Comparison of ENCODE assay signal across 8 cellular contexts in the genomic region with DNA sequence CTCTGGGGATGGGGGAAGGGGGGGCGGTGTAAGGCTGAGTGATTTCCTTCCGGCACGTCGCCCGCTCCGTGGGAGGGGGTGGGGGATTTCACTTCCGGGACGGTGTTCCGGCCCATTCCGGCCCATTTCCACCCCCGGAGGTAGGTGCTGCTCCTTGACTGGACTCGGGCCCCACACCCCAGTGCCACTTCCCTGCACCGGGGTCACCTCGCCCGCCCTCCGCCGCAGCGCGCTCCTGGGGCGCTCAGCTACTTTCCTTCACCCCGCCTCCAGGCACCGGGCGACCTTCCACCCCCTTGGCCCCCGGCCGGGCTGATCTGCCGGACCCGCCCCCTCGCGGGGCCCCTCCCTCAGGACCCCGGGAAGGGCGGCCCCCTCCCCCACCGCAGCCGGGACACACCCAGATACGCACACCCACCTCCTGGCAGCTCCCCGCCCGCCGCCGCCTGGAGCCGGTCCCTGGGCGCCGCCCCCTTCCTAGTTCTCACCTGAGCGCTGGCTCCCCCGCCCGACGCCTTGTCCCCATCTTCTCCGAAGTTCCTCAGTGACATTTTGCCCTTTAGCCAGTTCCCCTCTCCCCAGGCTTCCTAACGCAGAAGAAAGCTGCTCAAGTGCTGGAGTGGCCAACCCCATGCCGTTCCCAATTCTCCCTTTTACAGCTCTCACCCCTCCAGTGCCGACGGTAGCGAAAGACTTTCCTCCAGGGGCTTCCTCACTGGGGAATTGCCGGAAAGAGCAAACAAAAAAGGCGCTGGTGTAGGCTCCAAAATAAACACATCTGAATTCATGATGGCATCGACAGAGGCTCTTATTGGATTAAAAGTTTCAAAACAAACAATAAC. TPM values are rescaled to one million over a fixed set of nuclear protein-coding genes. Genes with fewer than 3 reads are reported as not detected.
DNase-seq lines count a peak whose midpoint lies in the region; ATAC-seq, FAIRE-seq and TF ChIP-seq lines count a peak whose summit lies in the region.

A gene with protein sequence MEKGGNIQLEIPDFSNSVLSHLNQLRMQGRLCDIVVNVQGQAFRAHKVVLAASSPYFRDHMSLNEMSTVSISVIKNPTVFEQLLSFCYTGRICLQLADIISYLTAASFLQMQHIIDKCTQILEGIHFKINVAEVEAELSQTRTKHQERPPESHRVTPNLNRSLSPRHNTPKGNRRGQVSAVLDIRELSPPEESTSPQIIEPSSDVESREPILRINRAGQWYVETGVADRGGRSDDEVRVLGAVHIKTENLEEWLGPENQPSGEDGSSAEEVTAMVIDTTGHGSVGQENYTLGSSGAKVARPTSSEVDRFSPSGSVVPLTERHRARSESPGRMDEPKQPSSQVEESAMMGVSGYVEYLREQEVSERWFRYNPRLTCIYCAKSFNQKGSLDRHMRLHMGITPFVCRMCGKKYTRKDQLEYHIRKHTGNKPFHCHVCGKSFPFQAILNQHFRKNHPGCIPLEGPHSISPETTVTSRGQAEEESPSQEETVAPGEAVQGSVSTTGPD (plus strand): TSS at position 115 of the 842 bp plus-strand sequence. CDS start 1,846 bp downstream, outside the sequence.

- intact Hi-C loops in right cardiac atrium (cut with DNase I), result no loop called here

- H3K9me3 ChIP-seq in right cardiac atrium (ENCODE audit: control insufficient read depth, low read length), result no peaks in the 10 kb centered on the region

- peaks cover 78 to 87% (median 84%) of the 10 kb centered on the region in 3 donors for H3K4me1 Mint-ChIP-seq in T-cell

- no peak for FAIRE-seq in GM12892 (lab: Jason Lieb, UNC)

- H3K36me3 Mint-ChIP-seq in T-cell, result peaks cover 42% of the 10 kb centered on the region

- POLR2A ChIA-PET in T-cell (lab: Charles Lee), result interaction anchor here (0.5 to 1.9 kb wide), 12 partner anchors 98 to 1829 kb away, joined by 3 to 10 read pairs (median 4); a partner anchor contains a TSS

- H3K4me3 Mint-ChIP-seq in T-cell, result peak within 1 kb of the TSS; percentile 92 to 96 (median 95)

- no peaks in the 10 kb centered on the region for H3K27me3 Mint-ChIP-seq in T-cell

- DNase-seq in GM12892 (ENCODE audit: insufficient read length) (peak; percentile 63), NCI-H146 treated with DMSO at 0.1 percent for 48 hours (lab: John Stamatoyannopoulos, UW; ENCODE audit: unreplicated experiment) (peak; percentile 86), T-cell (peak; percentile 64 to 90 (median 76)), right cardiac atrium (peak; percentile 88 to 95 (median 95)), retina (peak; percentile 65), EL (no peak)

- TF ChIP-seq POLR2A in GM12892 (IDR thresholded peaks at IDR 0.05; ENCODE audit: low read depth, low read length), result no peak

- H3K27ac ChIP-seq in adipose tissue (ENCODE audit: low read depth, low read length) (peak within 1 kb of the TSS; percentile 92), right cardiac atrium (ENCODE audit: low read length) (peak within 1 kb of the TSS; percentile 95)

- H3K4me3 ChIP-seq in right cardiac atrium (ENCODE audit: low read length), result peak within 1 kb of the TSS; percentile 69

- H3K27me3 ChIP-seq in right cardiac atrium (ENCODE audit: control insufficient read depth, insufficient read depth), result no peaks in the 10 kb centered on the region

- CTCF ChIA-PET in T-cell (lab: Charles Lee), result interaction anchor here (0.9 to 1.2 kb wide), 5 partner anchors 44 to 439 kb away, joined by 3 to 5 read pairs (median 4); a partner anchor contains a TSS

- H3K27ac Mint-ChIP-seq in T-cell, result peak within 1 kb of the TSS; percentile 97 to 98

- WGBS in adipose tissue, 3 donors, result 1% methylated on average over 43 to 53 of the region's 54 CpGs
- WGBS in right cardiac atrium, result under 1% methylated on average over 54 of the region's 54 CpGs

- ATAC-seq in HG02870 (IDR thresholded peaks at IDR 0.05; ENCODE audit: unreplicated experiment) (peak; percentile 55), T-cell (replicated peaks in 1 of 4) (peak; percentile 60 to 67 (median 65)), right cardiac atrium (peak; percentile 81 to 83)

- peaks cover 7% of the 10 kb centered on the region for H3K4me1 ChIP-seq in right cardiac atrium (ENCODE audit: control insufficient read depth, insufficient read depth, low read length)

- H3K9me3 Mint-ChIP-seq in T-cell, result no peaks in the 10 kb centered on the region

RNA-seq across cellular contexts. Expression of the gene that starts here (rescaled TPM):
- polyA plus RNA-seq in GM12892 (2012; ENCODE audit: missing spikeins), result 2.4 TPM
- 10 to 100 TPM; 17.6 to 24.7 (median 22.4) TPM for total RNA-seq in T-cell
- polyA plus RNA-seq in adipose tissue, result 1 to 10 TPM in 2 of 3 donors, under 1 TPM in 1; 0.58 to 1.3 (median 1.1) TPM
- total RNA-seq in right cardiac atrium, result 10 to 100 TPM in 1 of 4 donors, 1 to 10 TPM in 3; 8.9 to 12.3 (median 9.3) TPM
- polyA plus RNA-seq in right cardiac atrium, result 2.6 TPM
